ENCODE assay signal across 4 cellular contexts in genomic region chr7:131687296-131687695, GRCh38.
"Had no signal": no experiment of that assay in that cellular context is flagged by ENCODE, and none has a peak within 500 bp of the region (broad histone marks: within the 10 kb centered on the region; RNA-seq: fewer than 3 reads in every experiment).

No MANE protein-coding gene starts in this region.

- H2AFZ ChIP-seq: GM23338 had no signal

- H3K4me3 ChIP-seq: GM23338 had no signal

- H3K4me2 ChIP-seq: GM23338 had no signal

- DNase-seq: H9, HCEC 1CT, IMR-90 had no signal
